ENCODE assay signal across 9 cellular contexts in the genomic region with DNA sequence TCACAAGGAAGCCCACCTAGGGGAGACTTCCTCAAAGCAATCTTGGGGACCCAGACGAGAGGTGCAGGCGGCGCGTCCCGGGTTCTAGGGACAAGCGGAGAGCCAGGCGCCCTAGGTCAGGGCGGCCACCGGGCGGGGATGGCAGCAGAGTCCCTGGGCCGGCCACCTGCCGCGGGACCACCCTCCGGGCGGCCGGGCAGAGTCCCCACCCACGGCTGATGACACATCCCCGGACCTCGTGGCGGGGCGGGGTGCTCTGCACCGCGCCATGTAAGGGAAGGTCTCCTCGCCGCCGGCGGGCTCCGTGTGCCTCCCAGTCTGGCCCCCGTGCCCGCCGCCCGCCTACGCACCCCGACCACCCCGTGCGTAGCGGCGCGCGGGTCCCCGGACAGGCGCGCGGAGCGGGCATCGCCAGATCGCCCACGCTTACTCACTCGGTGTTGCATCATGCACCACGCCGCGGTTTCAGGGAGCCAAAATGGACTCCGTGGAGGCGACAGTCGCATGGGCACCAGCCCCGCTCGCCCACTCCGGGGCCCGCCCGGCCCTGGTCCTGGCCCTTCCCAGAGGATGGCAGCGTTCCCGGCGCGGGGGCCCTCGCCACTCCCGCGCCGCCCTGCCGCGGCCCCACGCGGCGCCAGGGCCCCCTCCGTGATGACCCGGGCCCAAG. TPM values are rescaled to one million over a fixed set of nuclear protein-coding genes. Genes with fewer than 3 reads are reported as not detected.
DNase-seq lines count a peak whose midpoint lies in the region; ATAC-seq, FAIRE-seq and TF ChIP-seq lines count a peak whose summit lies in the region.
"Had no signal": no experiment of that assay in that cellular context is flagged by ENCODE, and none has a peak within 500 bp of the region (broad histone marks: within the 10 kb centered on the region; RNA-seq: fewer than 3 reads in every experiment).

No MANE protein-coding gene starts in this region.

- peak overlapping the region; percentile 70 to 96 for H3K4me2 ChIP-seq in H1 (ENCODE audit: insufficient read depth in 1 of 2, low read depth in 2 of 2, low read length in 2 of 2)

- TF ChIP-seq POLR2A in H1 (IDR thresholded peaks at IDR 0.05; ENCODE audit: control extremely low read depth in 1 of 2, low read depth in 2 of 2, low read length in 2 of 2) = peak in 1 of 2 experiments; percentile 72; a peak in 1 of 3 replicates

- peaks cover 42 to 54% of the 10 kb centered on the region in 2 experiments for H3K79me2 ChIP-seq in H1 (ENCODE audit: control insufficient read depth in 1 of 2, insufficient read depth in 2 of 2, low read length in 2 of 2)

- H3K14ac ChIP-seq in H1 (ENCODE audit: insufficient read length) = no peak overlapping the region

- H2AK5ac ChIP-seq in H1 (ENCODE audit: low read depth, low read length) = no peak overlapping the region

- H4K8ac ChIP-seq in H1 (ENCODE audit: extremely low read depth, insufficient read depth, low read length) = peak overlapping the region; percentile 98

- POLR2A ChIA-PET in H1 (lab: Charles Lee; ENCODE audit: partially characterized antibody) = interaction anchor here (0.6 to 3.5 kb wide), 20 partner anchors 9 to 782 kb away, joined by 3 to 25 read pairs (median 4); no protein-coding TSS in a partner anchor

- TF ChIP-seq EP300 in H1 (IDR thresholded peaks at IDR 0.05; ENCODE audit: borderline replicate concordance in 1 of 2, low read depth in 2 of 2, low read length in 2 of 2) = no peak

- H3K4me1 ChIP-seq in H1 (replicated peaks in 1 of 4; ENCODE audit: control insufficient read depth in 3 of 4, insufficient read depth in 4 of 4, low read length in 3 of 4) (peaks cover under 1 to 13% (median 8%) of the 10 kb centered on the region in 4 experiments), mucosa of descending colon (ENCODE audit: low read depth) (no peaks in the 10 kb centered on the region)

- H3K36me3 ChIP-seq in H1 (ENCODE audit: control insufficient read depth in 2 of 4, insufficient read depth in 4 of 4, low read length in 3 of 4) (peaks cover 0 to 3% (median 0%) of the 10 kb centered on the region in 4 experiments; a peak in 1 of 8 replicates), mucosa of descending colon (ENCODE audit: low read depth) (no peaks in the 10 kb centered on the region)

- H2BK12ac ChIP-seq in H1 (ENCODE audit: low read depth, low read length) = no peak overlapping the region

- TF ChIP-seq RAD21 in H1 (IDR thresholded peaks at IDR 0.05 in 1 of 2, conservative IDR thresholded peaks at IDR 0.05 in 1 of 2; ENCODE audit: low read depth in 2 of 2, low read length in 2 of 2) = no peak

- no peak overlapping the region for H2AFZ ChIP-seq in H1 (ENCODE audit: low read length)

- H3K9me3 ChIP-seq in H1 (ENCODE audit: insufficient read depth in 2 of 2, low read depth in 1 of 2, low read length in 1 of 2) (no peaks in the 10 kb centered on the region), mucosa of descending colon (no peaks in the 10 kb centered on the region)

- peak overlapping the region; percentile 31 for H4K5ac ChIP-seq in H1 (ENCODE audit: insufficient read length, low read depth, low read length)

- H3K27me3 ChIP-seq in H1 (replicated peaks in 1 of 4; ENCODE audit: control insufficient read depth in 3 of 4, extremely low read depth in 1 of 4, insufficient read depth in 3 of 4, low read length in 3 of 4) = peaks cover 0 to 2% (median 0%) of the 10 kb centered on the region in 4 experiments; a peak in 1 of 7 replicates

- H2BK20ac ChIP-seq in H1 (ENCODE audit: low read length) = no peak overlapping the region

- H3K27ac ChIP-seq in H1 (ENCODE audit: low read depth, low read length) = peak overlapping the region; percentile 90

- TF ChIP-seq CTCF in H1 (IDR thresholded peaks at IDR 0.05; ENCODE audit: control extremely low read depth in 1 of 3, insufficient read depth in 1 of 3, low read depth in 1 of 3, low read length in 3 of 3) = no peak
- TF ChIP-seq CTCF in mucosa of descending colon (IDR thresholded peaks at IDR 0.05) = no peak

- intact Hi-C loops in mucosa of descending colon (cut with DNase I, micrococcal nuclease) = loop anchor here in 1 of 2 donors (10.0 kb wide), 1 partner anchor 160 kb away; no protein-coding TSS in a partner anchor

- peaks cover 4% of the 10 kb centered on the region; the same call in 1 of the 2 replicates for H3K23me2 ChIP-seq in H1 (ENCODE audit: low read depth, low read length)

- no peak overlapping the region; the same call in 1 of the 2 replicates for H2BK15ac ChIP-seq in H1 (ENCODE audit: low read length)

- peak overlapping the region; percentile 47 for H4K91ac ChIP-seq in H1 (replicated peaks; ENCODE audit: insufficient read length, low read length)

- CTCF ChIA-PET in H1 (lab: Charles Lee; ENCODE audit: partially characterized antibody) = no interaction called here

- peak overlapping the region; percentile 70 to 91 (median 86) for H3K4me3 ChIP-seq in H1 (ENCODE audit: extremely low read depth in 1 of 4, insufficient read depth in 2 of 4, low read depth in 3 of 4, low read length in 4 of 4)
- peak overlapping the region; percentile 63 for H3K4me3 ChIP-seq in mucosa of descending colon

- peaks cover 9 to 25% of the 10 kb centered on the region in 2 experiments for H4K20me1 ChIP-seq in H1 (replicated peaks in 1 of 2; ENCODE audit: control insufficient read depth in 1 of 2, insufficient read depth in 2 of 2, low read length in 2 of 2)

- H3K9ac ChIP-seq in H1 (replicated peaks in 1 of 4; ENCODE audit: extremely low read depth in 1 of 4, low read depth in 3 of 4, low read length in 3 of 4) = peak overlapping the region; percentile 92 to 98 (median 94)

- peak; percentile 30 to 49 for DNase-seq in NCI-H2081 (lab: John Stamatoyannopoulos, UW)
- no peak for DNase-seq in NCI-H2081 treated with DMSO at 0.1 percent for 48 hours (lab: John Stamatoyannopoulos, UW)
- peak; percentile 4 for DNase-seq in NCI-H2107 treated with DMSO at 0.1 percent for 48 hours (lab: John Stamatoyannopoulos, UW; ENCODE audit: unreplicated experiment)
- DNase-seq in activated CD8-positive, alpha-beta memory T cell treated with anti-CD3 and anti-CD28 coated beads for 48 hours (ENCODE audit: low read depth in 2 of 3, low spot score in 2 of 3) = peak; percentile 48 to 73 (median 70)
- no peak for DNase-seq in H1 (ENCODE audit: low read depth in 1 of 2, low spot score in 2 of 2)
- peak; percentile 60 to 78 (median 75) for DNase-seq in mucosa of descending colon
- peak; percentile 45 to 50 for DNase-seq in stimulated activated CD8-positive, alpha-beta memory T cell treated with anti-CD3 and anti-CD28 coated beads, Interleukin-4, amount 100 ng/mL, for 4 hours (ENCODE audit: low read depth in 2 of 2, low spot score in 1 of 2)

- H3K23ac ChIP-seq in H1 (ENCODE audit: insufficient read length) = no peak overlapping the region

- ATAC-seq in HG02610 (IDR thresholded peaks at IDR 0.05; ENCODE audit: unreplicated experiment) (peak; percentile 40), mucosa of descending colon (peak; percentile 65)

- H3K56ac ChIP-seq in H1 (replicated peaks; ENCODE audit: insufficient read length, low read depth, low read length) = peak overlapping the region; percentile 73

- peaks cover 14% of the 10 kb centered on the region; the same call in 1 of the 2 replicates for H3K79me1 ChIP-seq in H1 (ENCODE audit: low read depth, low read length)

- H2BK120ac ChIP-seq in H1 (replicated peaks; ENCODE audit: low read depth, low read length) = no peak overlapping the region

- no peak for FAIRE-seq in H1 (lab: Jason Lieb, UNC)
- FAIRE-seq: G401.6 had no signal

- peak overlapping the region; percentile 89 for H3K18ac ChIP-seq in H1 (ENCODE audit: extremely low read depth, low read length)

- peak overlapping the region; percentile 14 for H3K4ac ChIP-seq in H1 (replicated peaks; ENCODE audit: insufficient read length, low read depth, low read length)

- H2BK5ac ChIP-seq in H1 (ENCODE audit: low read depth, low read length) = peak overlapping the region; percentile 71; the same call in 1 of the 2 replicates

- WGBS in H1 (ENCODE audit: extremely low coverage in 1 of 2, insufficient coverage in 1 of 2, insufficient read length in 1 of 2, insufficient replicate concordance in 2 of 2, low coverage in 1 of 2, low lambda C conversion rate in 2 of 2, missing lambda C conversion rate in 1 of 2), 2 experiments = 1% methylated on average over 28 of the region's 75 CpGs; no CpG with 5 or more reads in 1 of the 2 experiments

TF ChIP-seq in H1, 55 proteins besides CTCF, POLR2A, EP300 and RAD21 (continues in another document):
- TF ChIP-seq CHD2 (IDR thresholded peaks at IDR 0.05; ENCODE audit: low read length) (no peak), SIN3A (conservative IDR thresholded peaks at IDR 0.05 in 1 of 2, IDR thresholded peaks at IDR 0.05 in 1 of 2; ENCODE audit: low read depth in 1 of 2, low read length in 2 of 2) (0 out of 4 replicates have a peak, but pooled peaks of 1 of the 2 experiments have one; percentile 3), SIRT6 (IDR thresholded peaks at IDR 0.05; ENCODE audit: low read length) (no peak), YY1 (IDR thresholded peaks at IDR 0.05; ENCODE audit: low read depth, low read length) (peak; percentile 39; the same call in 1 of the 2 replicates), KDM4A (IDR thresholded peaks at IDR 0.05; ENCODE audit: low read depth, low read length, severe bottlenecking) (peak; percentile 88), EGR1 (IDR thresholded peaks at IDR 0.05; ENCODE audit: borderline replicate concordance, low read depth, low read length) (peak; percentile 61; the same call in 1 of the 2 replicates), ASH2L (IDR thresholded peaks at IDR 0.05; ENCODE audit: low read length) (peak; percentile 49), TAF7 (optimal IDR thresholded peaks at IDR 0.05; ENCODE audit: borderline replicate concordance, low read depth, low read length) (peak; percentile 37), GABPA (IDR thresholded peaks at IDR 0.05; ENCODE audit: borderline replicate concordance, insufficient read depth, low read length) (no peak), RBBP5 (IDR thresholded peaks at IDR 0.05; ENCODE audit: borderline replicate concordance, low read depth, low read length) (peak; percentile 73; the same call in 1 of the 2 replicates)

RNA-seq across cellular contexts. Expression of a gene that starts 0.6 kb away (rescaled TPM):
- total RNA-seq in H1 (2021; fragmentation: NEBNext Ultra II Directional; extraction: Animal tissue kit (Norgen Biotek cat#: 25700)) = 107 and 114 TPM in 2 replicates
- polyA plus RNA-seq in H1 (2011; rRNA removed) = 26.8 and 44.5 TPM in 2 replicates
- polyA plus RNA-seq in H1 (2011; cell fraction: cytosol; rRNA removed) = 24.8 TPM
- polyA plus RNA-seq in H1 (2011; cell fraction: nucleus; rRNA removed) = 56.4 TPM
- 39.3 to 50.8 TPM (median 47.6 TPM) in 4 replicates for polyA plus RNA-seq in H1 (2012, experiment 1 of 2)
- 32.9 TPM for polyA plus RNA-seq in H1 (2012, experiment 2 of 2)
- polyA plus RNA-seq in H1 (2013, experiment 1 of 2) = 65.9 TPM
- 59.6 TPM for polyA plus RNA-seq in H1 (2013, experiment 2 of 2)
- polyA minus RNA-seq in H1 (2011; rRNA and poly(A)+ RNA removed) = 65.5 and 70.8 TPM in 2 replicates
- polyA minus RNA-seq in H1 (2011; cell fraction: cytosol; rRNA and poly(A)+ RNA removed) = 51.4 TPM
- polyA minus RNA-seq in H1 (2011; cell fraction: nucleus; rRNA and poly(A)+ RNA removed) = 52.4 TPM
- total RNA-seq in mucosa of descending colon = 10 to 100 TPM; 23.8 to 36.0 (median 28.0) TPM

Comparison
In these comparisons a context has a peak if more than half of its experiments do, and no peak if none do; other contexts are left out.
1. DNase-seq: peak in NCI-H2081 (2 of 2), NCI-H2107 treated with DMSO at 0.1 percent for 48 hours (single experiment), activated CD8-positive, alpha-beta memory T cell treated with anti-CD3 and anti-CD28 coated beads for 48 hours (3 of 3), mucosa of descending colon (3 of 3) and stimulated activated CD8-positive, alpha-beta memory T cell treated with anti-CD3 and anti-CD28 coated beads, Interleukin-4, amount 100 ng/mL, for 4 hours (2 of 2); none in NCI-H2081 treated with DMSO at 0.1 percent for 48 hours (single experiment) and H1 (0 of 2).